ENCODE assay signal across 8 cellular contexts in genomic region chr4:47463235-47463956, GRCh38. TPM values are rescaled to one million over a fixed set of nuclear protein-coding genes. Genes with fewer than 3 reads are reported as not detected.
A peak's percentile ranks its signal among the peaks of the same experiment; 100 is the strongest.
DNase-seq lines count a peak whose midpoint lies in the region; ATAC-seq, FAIRE-seq and TF ChIP-seq lines count a peak whose summit lies in the region.

COMMD8 (minus strand) TSS chr4:47463702; CDS start chr4:47463651, 51 bp downstream.

- H3K36me3 ChIP-seq in astrocyte (ENCODE audit: insufficient read depth, low read length), result peaks cover 9% of the 10 kb centered on the region
- no peaks in the 10 kb centered on the region for H3K36me3 ChIP-seq in uterus

- H3K79me2 ChIP-seq in astrocyte (ENCODE audit: insufficient read depth, low read length), result peaks cover 30% of the 10 kb centered on the region

- peaks cover 10% of the 10 kb centered on the region for H3K4me1 ChIP-seq in astrocyte (ENCODE audit: insufficient read depth, low read length)
- H3K4me1 ChIP-seq in right cardiac atrium (ENCODE audit: control insufficient read depth, insufficient read depth, low read length), result no peaks in the 10 kb centered on the region
- H3K4me1 ChIP-seq in uterus, result no peaks in the 10 kb centered on the region

- H3K9ac ChIP-seq in astrocyte (ENCODE audit: low read length), result peak within 1 kb of the TSS; percentile 89

- H4K20me1 ChIP-seq in astrocyte (ENCODE audit: insufficient read depth, low read length), result no peaks in the 10 kb centered on the region

- TF ChIP-seq CTCF in astrocyte (IDR thresholded peaks at IDR 0.05; ENCODE audit: insufficient read depth, low read depth, low read length) (no peak), uterus (IDR thresholded peaks at IDR 0.05) (peak; percentile 37 to 62 (median 46))

- intact Hi-C loops in right cardiac atrium (cut with DNase I), result loop anchor here in 1 of 4 donors (10.0 kb wide), 1 partner anchor 101 kb away; no protein-coding TSS in a partner anchor
- intact Hi-C loops in uterus (cut with DNase I; ENCODE audit: low total_unique reads), result no loop called here

- no peaks in the 10 kb centered on the region for H3K27me3 Mint-ChIP-seq in T-helper 2 cell treated with Interferon-gamma antibody and Interleukin-4, amounts not matched to agents 5 μg/mL and 100 μg/mL, for 36 hours (ENCODE audit: low read depth)
- no peaks in the 10 kb centered on the region for H3K27me3 Mint-ChIP-seq in astrocyte (ENCODE audit: low read depth, unreplicated experiment)

- H3K27ac ChIP-seq in astrocyte (ENCODE audit: low read depth, low read length) (peak within 1 kb of the TSS; percentile 80), right cardiac atrium (ENCODE audit: low read length) (peak within 1 kb of the TSS; percentile 69), uterus (peak within 1 kb of the TSS; percentile 88 to 93)

- H3K27me3 ChIP-seq in astrocyte (ENCODE audit: insufficient read depth, low read length) (no peaks in the 10 kb centered on the region), right cardiac atrium (ENCODE audit: control insufficient read depth, insufficient read depth) (no peaks in the 10 kb centered on the region), uterus (no peaks in the 10 kb centered on the region)

- H3K4me2 ChIP-seq in astrocyte (ENCODE audit: low read length), result peak within 1 kb of the TSS; percentile 96

- H3K9me3 ChIP-seq in astrocyte (ENCODE audit: insufficient read depth, low read depth, low read length), result no peaks in the 10 kb centered on the region
- H3K9me3 ChIP-seq in right cardiac atrium (ENCODE audit: control insufficient read depth, low read length), result no peaks in the 10 kb centered on the region
- no peaks in the 10 kb centered on the region for H3K9me3 ChIP-seq in uterus

- FAIRE-seq in astrocyte (lab: Jason Lieb, UNC), result peak; percentile 95

- peak within 1 kb of the TSS; percentile 90 for H3K4me3 Mint-ChIP-seq in T-helper 2 cell treated with Interferon-gamma antibody and Interleukin-4, amounts not matched to agents 5 μg/mL and 100 μg/mL, for 36 hours
- H3K4me3 Mint-ChIP-seq in astrocyte (ENCODE audit: unreplicated experiment), result peak within 1 kb of the TSS; percentile 91

- H3K4me1 Mint-ChIP-seq in T-helper 2 cell treated with Interferon-gamma antibody and Interleukin-4, amounts not matched to agents 5 μg/mL and 100 μg/mL, for 36 hours (ENCODE audit: low read depth), result peaks cover 22% of the 10 kb centered on the region
- H3K4me1 Mint-ChIP-seq in astrocyte (ENCODE audit: low read depth, unreplicated experiment), result peaks cover 9% of the 10 kb centered on the region

- H3K4me3 ChIP-seq in astrocyte (ENCODE audit: insufficient read depth, low read depth, low read length) (peak within 1 kb of the TSS; percentile 83), right cardiac atrium (ENCODE audit: low read length) (peak within 1 kb of the TSS; percentile 80), uterus (peak within 1 kb of the TSS; percentile 84 to 89)

- peak within 1 kb of the TSS; percentile 81 for H2AFZ ChIP-seq in astrocyte (ENCODE audit: low read depth, low read length)

- H3K36me3 Mint-ChIP-seq in T-helper 2 cell treated with Interferon-gamma antibody and Interleukin-4, amounts not matched to agents 5 μg/mL and 100 μg/mL, for 36 hours (ENCODE audit: low read depth), result peaks cover 14% of the 10 kb centered on the region
- H3K36me3 Mint-ChIP-seq in astrocyte (ENCODE audit: low read depth, unreplicated experiment), result no peaks in the 10 kb centered on the region

- TF ChIP-seq POLR2A in GM18505 (IDR thresholded peaks at IDR 0.05; ENCODE audit: borderline replicate concordance, extremely low read depth, insufficient read depth, insufficient read length) (peak; percentile 93), uterus (IDR thresholded peaks at IDR 0.05) (peak; percentile 42 to 69)

- WGBS in right cardiac atrium, result under 1% methylated on average over 51 of the region's 51 CpGs

- H3K9me3 Mint-ChIP-seq in T-helper 2 cell treated with Interferon-gamma antibody and Interleukin-4, amounts not matched to agents 5 μg/mL and 100 μg/mL, for 36 hours, result no peaks in the 10 kb centered on the region
- H3K9me3 Mint-ChIP-seq in astrocyte (ENCODE audit: unreplicated experiment), result no peaks in the 10 kb centered on the region

- DNase-seq in NCI-H1930 (lab: John Stamatoyannopoulos, UW), result peak; percentile 95 to 96
- peak; percentile 96 for DNase-seq in T-helper 2 cell treated with Interferon-gamma antibody and Interleukin-4, amounts not matched to agents 5 μg/mL and 100 μg/mL, for 36 hours (ENCODE audit: low spot score)
- DNase-seq in astrocyte (ENCODE audit: low read depth), result peak; percentile 88
- DNase-seq in right cardiac atrium, result peak; percentile 98 to 99 (median 98)
- DNase-seq in pulmonary artery endothelial cell (ENCODE audit: low read depth, low spot score), result peak; percentile 80
- DNase-seq in uterus, result peak; percentile 97

- peak; percentile 91 for ATAC-seq in GM18505 (IDR thresholded peaks at IDR 0.05; ENCODE audit: unreplicated experiment)
- ATAC-seq in HG02973 (IDR thresholded peaks at IDR 0.05; ENCODE audit: unreplicated experiment), result peak; percentile 86
- peak; percentile 99 to 100 for ATAC-seq in right cardiac atrium

- peak within 1 kb of the TSS; percentile 70 for H3K27ac Mint-ChIP-seq in T-helper 2 cell treated with Interferon-gamma antibody and Interleukin-4, amounts not matched to agents 5 μg/mL and 100 μg/mL, for 36 hours
- peak within 1 kb of the TSS; percentile 79 for H3K27ac Mint-ChIP-seq in astrocyte (ENCODE audit: unreplicated experiment)

RNA-seq across cellular contexts. Expression of gene COMMD8, which starts in this region (rescaled TPM):
- total RNA-seq in astrocyte (22.5 and 23.5 TPM in 2 replicates), right cardiac atrium (10 to 100 TPM; 13.9 to 20.0 (median 15.6) TPM), pulmonary artery endothelial cell (16.5 and 24.5 TPM in 2 replicates), uterus (10 to 100 TPM in 3 of 4 donors, 1 to 10 TPM in 1; 6.9 to 21.2 (median 15.0) TPM)
- polyA plus RNA-seq in right cardiac atrium, result 18.6 TPM

Comparison
In these comparisons a context has a peak if more than half of its experiments do, and no peak if none do; other contexts are left out.
1. Peak in every context shown above with its lines: DNase-seq, ATAC-seq, H3K4me3 ChIP-seq and H3K27ac ChIP-seq.